In genomic region chr1:154962238-154962678, GRCh38 we compare ENCODE assay signal across 8 cellular contexts. TPM values are rescaled to one million over a fixed set of nuclear protein-coding genes. Genes with fewer than 3 reads are reported as not detected.
A peak's percentile ranks its signal among the peaks of the same experiment; 100 is the strongest.
DNase-seq lines count a peak whose midpoint lies in the region; ATAC-seq and TF ChIP-seq lines count a peak whose summit lies in the region.

No MANE protein-coding gene starts in this region.

- CTCF ChIA-PET in Panc1 (lab: Charles Lee) = interaction anchor here (0.6 kb wide), 1 partner anchor 33 kb away, joined by 12 read pairs; no protein-coding TSS in a partner anchor

- H3K27me3 ChIP-seq in Panc1 (ENCODE audit: control insufficient read depth, insufficient read depth, low read length) = no peaks in the 10 kb centered on the region
- no peaks in the 10 kb centered on the region for H3K27me3 ChIP-seq in ectodermal cell (ENCODE audit: control insufficient read depth, insufficient read depth, low read length, poor library complexity, severe bottlenecking)
- no peaks in the 10 kb centered on the region for H3K27me3 ChIP-seq in mucosa of stomach (ENCODE audit: control insufficient read depth, insufficient read depth, low read length)

- DNase-seq in COLO668 (lab: John Stamatoyannopoulos, UW; ENCODE audit: unreplicated experiment) (peak; percentile 57), Panc1 (ENCODE audit: low read depth, low spot score) (no peak), T-helper 9 cell (no peak)
- no peak for DNase-seq in stimulated activated CD4-positive, alpha-beta T cell treated with anti-CD3 and anti-CD28 coated beads, Interleukin-4, amount 100 ng/mL, for 1 hour

- peak overlapping the region; percentile 96 for H3K27ac ChIP-seq in Panc1 (ENCODE audit: low read length)
- H3K27ac ChIP-seq in ectodermal cell (ENCODE audit: insufficient read depth, low read depth, low read length, poor library complexity, severe bottlenecking) = peak overlapping the region; percentile 89

- POLR2A ChIA-PET in Panc1 (lab: Charles Lee) = no interaction called here

- no peak for TF ChIP-seq CTCF in Panc1 (IDR thresholded peaks at IDR 0.05)

- in situ Hi-C loops in Panc1 (cut with HindIII; ENCODE audit: low pct_unique_long_range_greater_than_20kb, low sequenced_read_pairs) = no loop called here

- H3K4me1 ChIP-seq in Panc1 (ENCODE audit: control insufficient read depth, insufficient read depth, low read length) (peaks cover 33% of the 10 kb centered on the region), ectodermal cell (ENCODE audit: control insufficient read depth, insufficient read depth, low read length) (peaks cover 24% of the 10 kb centered on the region), mucosa of stomach (ENCODE audit: control insufficient read depth, insufficient read depth, low read length) (peaks cover 25% of the 10 kb centered on the region)

- no peaks in the 10 kb centered on the region for H3K9me3 ChIP-seq in Panc1 (ENCODE audit: control insufficient read depth, insufficient read depth, low read depth, low read length)
- H3K9me3 ChIP-seq in ectodermal cell (ENCODE audit: control insufficient read depth, low read length) = no peaks in the 10 kb centered on the region
- H3K9me3 ChIP-seq in mucosa of stomach (ENCODE audit: control insufficient read depth, low read length) = no peaks in the 10 kb centered on the region

- peaks cover 20% of the 10 kb centered on the region for H3K36me3 ChIP-seq in Panc1 (ENCODE audit: control insufficient read depth, insufficient read depth, low read length)
- peaks cover 35% of the 10 kb centered on the region for H3K36me3 ChIP-seq in ectodermal cell (ENCODE audit: control insufficient read depth, insufficient read depth, low read length)
- peaks cover 9% of the 10 kb centered on the region for H3K36me3 ChIP-seq in mucosa of stomach (ENCODE audit: control insufficient read depth, insufficient read depth, low read length)

- H3K4me3 ChIP-seq in Panc1 (ENCODE audit: low read depth in 2 of 2, low read length in 2 of 2) = peak overlapping the region; percentile 64 to 66
- peak overlapping the region; percentile 86 for H3K4me3 ChIP-seq in ectodermal cell (ENCODE audit: insufficient read depth, low read depth, low read length)
- peak overlapping the region; percentile 75 for H3K4me3 ChIP-seq in mucosa of stomach (ENCODE audit: low read length)

- TSS peak; percentile 62 for BruUV-seq in Panc1 (replicated peaks; lab: Mats Ljungman, UMichigan)

- intact Hi-C loops in Panc1 (cut with micrococcal nuclease; ENCODE audit: unreplicated experiment) = no loop called here

- WGBS in ectodermal cell, 2 experiments = 22 to 23% methylated on average over 16 of the region's 16 CpGs

- H3K9ac ChIP-seq in mucosa of stomach (ENCODE audit: low read length) = peak overlapping the region; percentile 93

- peak; percentile 3 for ATAC-seq in GM21576 (IDR thresholded peaks at IDR 0.05; ENCODE audit: unreplicated experiment)
- peak; percentile 43 for ATAC-seq in Panc1
- ATAC-seq in GM21360 (IDR thresholded peaks at IDR 0.05; ENCODE audit: unreplicated experiment) = no peak

RNA-seq across cellular contexts. Expression of gene PYGO2, which starts 0.7 kb away (rescaled TPM):
- 41.1 TPM for total RNA-seq in Panc1 (2021; ENCODE audit: unreplicated experiment)
- polyA plus RNA-seq in Panc1 (2012; ENCODE audit: insufficient read length) = 27.3 TPM
- polyA plus RNA-seq in ectodermal cell (2013, experiment 1 of 4) = 64.5 TPM
- 69.0 TPM for polyA plus RNA-seq in ectodermal cell (2013, experiment 2 of 4)
- polyA plus RNA-seq in ectodermal cell (2013, experiment 3 of 4) = 48.8 TPM
- 49.3 TPM for polyA plus RNA-seq in ectodermal cell (2013, experiment 4 of 4)

RNA-seq across cellular contexts. Expression of gene PBXIP1, which starts 6.4 kb away (rescaled TPM):
- total RNA-seq in Panc1 (2021; ENCODE audit: unreplicated experiment) = 40.7 TPM
- polyA plus RNA-seq in Panc1 (2012; ENCODE audit: insufficient read length) = 64.9 TPM
- polyA plus RNA-seq in ectodermal cell (2013, experiment 1 of 4) = 79.7 TPM
- 98.5 TPM for polyA plus RNA-seq in ectodermal cell (2013, experiment 2 of 4)
- 57.5 TPM for polyA plus RNA-seq in ectodermal cell (2013, experiment 3 of 4)
- 67.6 TPM for polyA plus RNA-seq in ectodermal cell (2013, experiment 4 of 4)

RNA-seq across cellular contexts. Expression of gene SHC1, which starts 8.3 kb away (rescaled TPM):
- total RNA-seq in Panc1 (2021; ENCODE audit: unreplicated experiment) = 373 TPM
- 479 TPM for polyA plus RNA-seq in Panc1 (2012; ENCODE audit: insufficient read length)
- polyA plus RNA-seq in ectodermal cell (2013, experiment 1 of 4) = 185 TPM
- 176 TPM for polyA plus RNA-seq in ectodermal cell (2013, experiment 2 of 4)
- 110 TPM for polyA plus RNA-seq in ectodermal cell (2013, experiment 3 of 4)
- polyA plus RNA-seq in ectodermal cell (2013, experiment 4 of 4) = 131 TPM

RNA-seq across cellular contexts. Expression of gene CKS1B, which starts 12.2 kb away (rescaled TPM):
- 212 TPM for total RNA-seq in Panc1 (2021; ENCODE audit: unreplicated experiment)
- polyA plus RNA-seq in Panc1 (2012; ENCODE audit: insufficient read length) = 156 TPM
- polyA plus RNA-seq in ectodermal cell (2013, experiment 1 of 4) = 267 TPM
- 261 TPM for polyA plus RNA-seq in ectodermal cell (2013, experiment 2 of 4)
- polyA plus RNA-seq in ectodermal cell (2013, experiment 3 of 4) = 286 TPM
- polyA plus RNA-seq in ectodermal cell (2013, experiment 4 of 4) = 304 TPM

RNA-seq across cellular contexts. Expression of gene FLAD1, which starts 20.9 kb away (rescaled TPM):
- 72.8 TPM for total RNA-seq in Panc1 (2021; ENCODE audit: unreplicated experiment)
- polyA plus RNA-seq in Panc1 (2012; ENCODE audit: insufficient read length) = 61.9 TPM
- polyA plus RNA-seq in ectodermal cell (2013, experiment 1 of 4) = 59.1 TPM
- polyA plus RNA-seq in ectodermal cell (2013, experiment 2 of 4) = 69.3 TPM
- polyA plus RNA-seq in ectodermal cell (2013, experiment 3 of 4) = 50.1 TPM
- polyA plus RNA-seq in ectodermal cell (2013, experiment 4 of 4) = 56.7 TPM
